In the genomic region with DNA sequence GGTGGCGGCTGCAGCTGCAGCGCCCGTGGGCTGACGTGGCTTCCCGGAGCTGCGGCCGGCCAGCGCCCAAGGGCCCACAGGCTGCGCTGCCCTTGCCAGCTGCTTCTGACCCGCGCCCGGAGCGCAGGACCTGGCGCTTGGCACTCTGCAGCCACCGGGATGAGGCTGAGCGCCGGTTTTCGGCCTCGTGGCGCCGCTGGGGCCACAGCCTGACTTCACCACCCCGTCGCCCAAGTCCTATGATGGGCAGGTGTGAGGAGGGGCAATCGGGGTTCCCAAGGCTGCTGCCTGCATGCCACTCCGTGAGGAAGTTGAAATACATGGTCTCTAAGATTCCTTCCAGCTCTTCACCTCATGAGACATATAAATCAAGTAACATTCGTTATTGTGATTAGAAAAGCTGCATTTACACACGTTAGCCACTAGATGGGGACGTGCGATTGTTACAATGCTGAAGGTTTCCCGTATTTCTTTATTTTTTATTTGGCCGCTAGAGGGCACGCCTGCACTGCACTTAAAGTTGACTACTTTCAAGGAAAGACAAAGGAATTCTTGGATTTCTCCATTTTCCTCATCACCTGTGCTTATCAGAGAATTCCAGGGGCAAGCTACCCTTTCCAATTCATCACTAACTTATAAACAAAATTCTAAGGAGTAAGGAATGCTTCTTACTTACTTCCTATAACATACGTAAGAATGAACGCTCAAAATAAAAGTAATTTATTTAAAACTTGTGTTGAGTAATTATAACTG, we compare ENCODE assay signal across 8 cellular contexts. TPM values are rescaled to one million over a fixed set of nuclear protein-coding genes. Genes with fewer than 3 reads are reported as not detected.
DNase-seq lines count a peak whose midpoint lies in the region; ATAC-seq and TF ChIP-seq lines count a peak whose summit lies in the region.
"Not testable (repeated sequence)": the region's sequence is repeated elsewhere in the genome, so short reads cannot be mapped to it uniquely, and the experiment has no call there.

No MANE protein-coding gene starts in this region.

- peak overlapping the region; percentile 33 for H2BK5ac ChIP-seq in trophoblast cell (ENCODE audit: low read depth, low read length, poor library complexity)

- H3K4ac ChIP-seq in trophoblast cell (ENCODE audit: low read depth, low read length), result not testable (repeated sequence)

- not testable (repeated sequence) for H3K23ac ChIP-seq in trophoblast cell (ENCODE audit: low read length)

- peak overlapping the region; percentile 64 for H3K9ac ChIP-seq in HCT116 (ENCODE audit: low read length)
- peak overlapping the region; percentile 37 for H3K9ac ChIP-seq in iPS-15b (ENCODE audit: low read depth, low read length)
- peak overlapping the region; percentile 61 for H3K9ac ChIP-seq in trophoblast cell (ENCODE audit: low read length)

- POLR2A ChIA-PET in HCT116 (lab: Charles Lee), result interaction anchor here (0.6 to 1.0 kb wide), 2 partner anchors 208 to 215 kb away, joined by 3 read pairs; no protein-coding TSS in a partner anchor

- no CpG with 5 or more reads among the region's 34 CpGs for WGBS in trophoblast cell (ENCODE audit: extremely low coverage, insufficient coverage, insufficient read length)
- WGBS in upper lobe of left lung, 2 donors, result 5 to 10% methylated on average over 13 to 25 of the region's 34 CpGs

- peak overlapping the region; percentile 79 for H4K8ac ChIP-seq in trophoblast cell (ENCODE audit: low read depth, low read length)

- peak; percentile 68 for TF ChIP-seq CTCF in GM06990 (IDR thresholded peaks at IDR 0.05; ENCODE audit: insufficient read depth, low read length, poor library complexity, severe bottlenecking)
- TF ChIP-seq CTCF in HCT116 (IDR thresholded peaks at IDR 0.05 in 2 of 3, conservative IDR thresholded peaks at IDR 0.05 in 1 of 3; ENCODE audit: borderline replicate concordance in 1 of 3, insufficient read depth in 1 of 3, low read depth in 2 of 3, low read length in 2 of 3), result peak; percentile 62 to 98 (median 74)
- TF ChIP-seq CTCF in LNCAP (IDR thresholded peaks at IDR 0.05), result peak; percentile 59; the same call in 1 of the 2 replicates
- peak; percentile 57 to 98 (median 92) for TF ChIP-seq CTCF in upper lobe of left lung (IDR thresholded peaks at IDR 0.05)

- not testable (repeated sequence) for H3K9me2 ChIP-seq in HCT116 (ENCODE audit: insufficient read depth)

- H4K91ac ChIP-seq in trophoblast cell (ENCODE audit: low read depth, low read length), result peak overlapping the region; percentile 19

- not testable (repeated sequence) for H3K79me2 ChIP-seq in HCT116 (ENCODE audit: insufficient read depth, low read length); trophoblast cell (ENCODE audit: control insufficient read depth, insufficient read depth, low read length, poor library complexity)

- RAD21 ChIA-PET in HCT116 (lab: Charles Lee; ENCODE audit: low non-redundant PET in 1 of 2, low total read pairs in 2 of 2, uncharacterized antibody in 2 of 2, unreplicated experiment in 2 of 2), result interaction anchor here (1.3 to 1.4 kb wide), 2 partner anchors 182 kb away, joined by 4 to 5 read pairs; no protein-coding TSS in a partner anchor

- peak overlapping the region; percentile 95 for H3K4me2 ChIP-seq in HCT116 (ENCODE audit: low read length)
- H3K4me2 ChIP-seq in trophoblast cell (ENCODE audit: low read length), result peak overlapping the region; percentile 100

- H3K18ac ChIP-seq in trophoblast cell (ENCODE audit: low read length), result not testable (repeated sequence)

- H2AK5ac ChIP-seq in trophoblast cell (ENCODE audit: low read length), result not testable (repeated sequence)

- H3K4me3 ChIP-seq in GM06990 (replicated peaks; ENCODE audit: low read depth, low read length) (peak overlapping the region; percentile 58), HCT116 (replicated peaks in 1 of 2; ENCODE audit: low read depth in 1 of 2, low read length in 2 of 2) (peak overlapping the region; percentile 45 to 57), iPS-15b (ENCODE audit: low read depth, low read length) (peak overlapping the region; percentile 55), trophoblast cell (ENCODE audit: low read depth, low read length) (peak overlapping the region; percentile 68), upper lobe of left lung (peak overlapping the region; percentile 58 to 79 (median 74))

- DNase-seq in GM06990 (ENCODE audit: extremely low read depth, insufficient read length) (peak; percentile 69), HCT116 (ENCODE audit: low read depth, low spot score) (peak; percentile 34), trophoblast cell (peak in 1 of 2 donors; percentile 61), upper lobe of left lung (peak; percentile 59 to 88)
- peak; percentile 31 to 45 for DNase-seq in activated CD4-positive, alpha-beta T cell treated with anti-CD3 and anti-CD28 coated beads, Interleukin-2, amount 50 U/mL, for 4 hours

- not testable (repeated sequence) for TF ChIP-seq POLR2A in HCT116 (IDR thresholded peaks at IDR 0.05; ENCODE audit: borderline replicate concordance, extremely low read depth, insufficient read depth, insufficient read length)
- TF ChIP-seq POLR2A in upper lobe of left lung (IDR thresholded peaks at IDR 0.05), result peak in 1 of 4 donors; percentile 4

- not testable (repeated sequence) for H3K36me3 ChIP-seq in GM06990 (ENCODE audit: control insufficient read depth, insufficient read depth, low read length); HCT116 (ENCODE audit: control insufficient read depth in 1 of 2, insufficient read depth in 2 of 2, low read length in 2 of 2); iPS-15b (ENCODE audit: control insufficient read depth, insufficient read depth, low read length); trophoblast cell (ENCODE audit: control insufficient read depth in 1 of 2, insufficient read depth in 2 of 2, low read length in 2 of 2); upper lobe of left lung

- ATAC-seq in HCT116 (peak; percentile 67), upper lobe of left lung (ENCODE audit: low FRiP score in 2 of 2) (peak; percentile 96 to 98)

- TF ChIP-seq RAD21 in HCT116 (IDR thresholded peaks at IDR 0.05; ENCODE audit: low read depth), result peak; percentile 85

- H3K27me3 ChIP-seq in GM06990 (replicated peaks; ENCODE audit: control insufficient read depth, insufficient read depth, low read length); HCT116 (ENCODE audit: insufficient read depth, low read length); iPS-15b (ENCODE audit: control insufficient read depth, insufficient read depth, low read length); trophoblast cell (ENCODE audit: insufficient read depth, low read length); upper lobe of left lung: not testable (repeated sequence)

- H4K12ac ChIP-seq in trophoblast cell (ENCODE audit: low read depth, low read length), result not testable (repeated sequence)

- peak overlapping the region; percentile 24 for H3K14ac ChIP-seq in trophoblast cell (ENCODE audit: low read length)

- not testable (repeated sequence) for H3K9me3 ChIP-seq in HCT116 (ENCODE audit: control insufficient read depth in 1 of 2, insufficient read depth in 1 of 2, low read depth in 1 of 2, low read length in 2 of 2); iPS-15b (ENCODE audit: control insufficient read depth, insufficient read depth, low read length); trophoblast cell (ENCODE audit: insufficient read depth, low read depth, low read length); upper lobe of left lung

- peak overlapping the region; percentile 68 for H3K27ac ChIP-seq in HCT116 (ENCODE audit: low read depth, low read length)
- peak overlapping the region; percentile 94 for H3K27ac ChIP-seq in cingulate gyrus (ENCODE audit: low read depth, low read length)
- H3K27ac ChIP-seq in trophoblast cell (ENCODE audit: low read depth, low read length), result peak overlapping the region; percentile 33
- peak overlapping the region; percentile 79 to 92 (median 87) for H3K27ac ChIP-seq in upper lobe of left lung

- not testable (repeated sequence) for TF ChIP-seq EP300 in upper lobe of left lung (IDR thresholded peaks at IDR 0.05)

- not testable (repeated sequence) for H2BK120ac ChIP-seq in trophoblast cell (ENCODE audit: insufficient read depth, low read length, poor library complexity)

- not testable (repeated sequence) for H3K79me1 ChIP-seq in trophoblast cell (ENCODE audit: low read length)

- intact Hi-C loops in HCT116 (cut with micrococcal nuclease), result loop anchor here (2.0 kb wide), 3 partner anchors 124 to 274 kb away; partner anchors contain the start of genes ADRA2B and CIAO1

- H4K20me1 ChIP-seq in HCT116 (ENCODE audit: insufficient read depth), result not testable (repeated sequence)

- not testable (repeated sequence) for H2BK12ac ChIP-seq in trophoblast cell (ENCODE audit: low read length)

- not testable (repeated sequence) for BruUV-seq in HCT116 (replicated peaks; lab: Mats Ljungman, UMichigan)

- H2AFZ ChIP-seq in HCT116 (ENCODE audit: low read depth, low read length, poor library complexity, severe bottlenecking), result not testable (repeated sequence)
- peak overlapping the region; percentile 43 for H2AFZ ChIP-seq in trophoblast cell (ENCODE audit: insufficient read depth, low read length, poor library complexity)

- H3K4me1 ChIP-seq in HCT116 (ENCODE audit: control insufficient read depth in 1 of 2, insufficient read depth in 2 of 2, low read length in 2 of 2); iPS-15b (ENCODE audit: control insufficient read depth, insufficient read depth, low read length); trophoblast cell (ENCODE audit: control insufficient read depth in 1 of 2, insufficient read depth in 2 of 2, low read length in 2 of 2); upper lobe of left lung: not testable (repeated sequence)

- CTCF ChIA-PET in HCT116 (lab: Charles Lee), result interaction anchor here (0.8 to 2.1 kb wide), 24 partner anchors 9 to 1119 kb away, joined by 3 to 30 read pairs (median 4); partner anchors contain the start of genes ADRA2B, ASTL, CIAO1 and NCAPH

TF ChIP-seq in HCT116, 20 proteins besides CTCF, POLR2A, EP300 and RAD21:
- TF ChIP-seq, protein P1, sequence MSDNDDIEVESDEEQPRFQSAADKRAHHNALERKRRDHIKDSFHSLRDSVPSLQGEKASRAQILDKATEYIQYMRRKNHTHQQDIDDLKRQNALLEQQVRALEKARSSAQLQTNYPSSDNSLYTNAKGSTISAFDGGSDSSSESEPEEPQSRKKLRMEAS (IDR thresholded peaks at IDR 0.05), result 0 out of 2 replicates have a peak, but pooled peaks have one; percentile 14

RNA-seq across cellular contexts. Expression of gene ANKRD36C, which starts 1.1 kb away (rescaled TPM):
- total RNA-seq in HCT116 (2021; ENCODE audit: unreplicated experiment), result 17.7 TPM
- 2.4 and 3.6 TPM in 2 replicates for polyA plus RNA-seq in HCT116 (2012)
- polyA plus RNA-seq in trophoblast cell (2013), result 1.6 and 1.9 TPM in 2 replicates
- total RNA-seq in upper lobe of left lung, result 10 to 100 TPM; 13.1 to 62.9 (median 30.7) TPM

RNA-seq across cellular contexts. Expression of gene GPAT2, which starts 42.0 kb away (rescaled TPM):
- total RNA-seq in HCT116 (2021; ENCODE audit: unreplicated experiment) (54.2 TPM), upper lobe of left lung (1 to 10 TPM in 4 of 6 donors, under 1 TPM in 1, not detected in 1; 0.10 to 8.9 (median 3.5) TPM)
- polyA plus RNA-seq in HCT116 (2012), result 32.2 and 38.1 TPM in 2 replicates
- polyA plus RNA-seq in trophoblast cell (2013), result 0.03 TPM in 1 of 2 replicates, not detected in the other

Comparison
In these comparisons a context has a peak if more than half of its experiments do, and no peak if none do; other contexts are left out.
1. H3K27ac ChIP-seq: peak in every context shown above with its lines; median percentile 94 in cingulate gyrus; 87 in upper lobe of left lung; 68 in HCT116; 33 in trophoblast cell.